ENCODE assay signal across 19 cellular contexts in genomic region chr12:132856581-132856980, GRCh38. TPM values are rescaled to one million over a fixed set of nuclear protein-coding genes. Genes with fewer than 3 reads are reported as not detected.
A peak's percentile ranks its signal among the peaks of the same experiment; 100 is the strongest.
DNase-seq lines count a peak whose midpoint lies in the region; ATAC-seq and TF ChIP-seq lines count a peak whose summit lies in the region.
"Had no signal": no experiment of that assay in that cellular context is flagged by ENCODE, and none has a peak within 500 bp of the region (broad histone marks: within the 10 kb centered on the region; RNA-seq: fewer than 3 reads in every experiment).

No MANE protein-coding gene starts in this region.

- TF ChIP-seq CTCF in nephron progenitor cell (IDR thresholded peaks at IDR 0.05) = no peak

- H3K4me1 ChIP-seq in neuronal stem cell (ENCODE audit: control insufficient read depth in 2 of 2, insufficient read depth in 1 of 2, low read depth in 1 of 2, low read length in 2 of 2) = no peaks in the 10 kb centered on the region
- H3K4me1 ChIP-seq: Caco-2 had no signal

- H3K18ac ChIP-seq in neuronal stem cell (ENCODE audit: low read length) = no peak overlapping the region

- H3K4me1 Mint-ChIP-seq in stimulated activated naive CD8-positive, alpha-beta T cell treated with anti-CD3 and anti-CD28 coated beads, Interleukin-15, amount 100 ng/mL, for 72 hours = no peaks in the 10 kb centered on the region
- no peaks in the 10 kb centered on the region for H3K4me1 Mint-ChIP-seq in nephron progenitor cell
- H3K4me1 Mint-ChIP-seq: B cell had no signal

- no peak overlapping the region for H3K4me2 ChIP-seq in neuronal stem cell (ENCODE audit: insufficient read depth, low read length, poor library complexity, severe bottlenecking)
- H3K4me2 ChIP-seq: BLaER1 treated with 17β-estradiol and CSF1 and Interleukin-3, amounts not matched to agents 10 nM and 100 nM had no signal

- H4K8ac ChIP-seq in neuronal stem cell (ENCODE audit: low read depth, low read length) = no peak overlapping the region

- no peak overlapping the region for H2AK5ac ChIP-seq in neuronal stem cell (ENCODE audit: low read depth, low read length)

- no CpG with 5 or more reads among the region's 17 CpGs for WGBS in neuronal stem cell (ENCODE audit: extremely low coverage in 2 of 2, insufficient read length in 2 of 2, insufficient replicate concordance in 1 of 2), 2 donors

- no peaks in the 10 kb centered on the region for H3K27me3 Mint-ChIP-seq in stimulated activated naive CD8-positive, alpha-beta T cell treated with anti-CD3 and anti-CD28 coated beads, Interleukin-15, amount 100 ng/mL, for 72 hours
- H3K27me3 Mint-ChIP-seq in nephron progenitor cell (ENCODE audit: low read depth, poor library complexity) = no peaks in the 10 kb centered on the region
- H3K27me3 Mint-ChIP-seq: B cell; CD4-positive, alpha-beta T cell had no signal

- DNase-seq in stimulated activated naive CD8-positive, alpha-beta T cell treated with anti-CD3 and anti-CD28 coated beads, Interleukin-15, amount 100 ng/mL, for 72 hours = no peak
- DNase-seq in stimulated activated naive CD8-positive, alpha-beta T cell treated with anti-CD3 and anti-CD28 coated beads, Interleukin-15, Interleukin-2, amounts not matched to agents 100 U/mL and 50 U/mL, for 24 hours = no peak
- no peak for DNase-seq in neuronal stem cell (ENCODE audit: low spot score)
- DNase-seq in nephron progenitor cell = no peak
- DNase-seq in AG08395 (ENCODE audit: low spot score) = no peak
- no peak for DNase-seq in NCI-H82 treated with DMSO at 0.1 percent for 48 hours (lab: John Stamatoyannopoulos, UW; ENCODE audit: unreplicated experiment)
- DNase-seq: 8988T; ACHN; AML-193; Caco-2; Calu3; CD4-positive, alpha-beta T cell; CD8-positive, alpha-beta T cell; DMS79 treated with DMSO at 0.1 percent for 48 hours; GF-D8 had no signal

- no peak overlapping the region for H2BK5ac ChIP-seq in neuronal stem cell (ENCODE audit: low read length)

- H3K27ac Mint-ChIP-seq in stimulated activated naive CD8-positive, alpha-beta T cell treated with anti-CD3 and anti-CD28 coated beads, Interleukin-15, amount 100 ng/mL, for 72 hours = no peak overlapping the region
- H3K27ac Mint-ChIP-seq in nephron progenitor cell = no peak overlapping the region
- H3K27ac Mint-ChIP-seq: B cell; CD4-positive, alpha-beta T cell; CD8-positive, alpha-beta T cell had no signal

- peak overlapping the region; percentile 17 for H3K23ac ChIP-seq in neuronal stem cell (ENCODE audit: low read depth, low read length, poor library complexity)

- no peak overlapping the region for H2BK12ac ChIP-seq in neuronal stem cell (ENCODE audit: low read length)

- peaks cover 4% of the 10 kb centered on the region for H3K79me1 ChIP-seq in neuronal stem cell (ENCODE audit: low read depth, low read length)

- no peak overlapping the region for H3K4me3 Mint-ChIP-seq in stimulated activated naive CD8-positive, alpha-beta T cell treated with anti-CD3 and anti-CD28 coated beads, Interleukin-15, amount 100 ng/mL, for 72 hours
- no peak overlapping the region for H3K4me3 Mint-ChIP-seq in nephron progenitor cell
- H3K4me3 Mint-ChIP-seq: B cell; CD4-positive, alpha-beta T cell; CD8-positive, alpha-beta T cell had no signal

- no peak overlapping the region for H3K4ac ChIP-seq in neuronal stem cell (ENCODE audit: low read length)

- no peak overlapping the region for H3K9ac ChIP-seq in neuronal stem cell (ENCODE audit: low read depth, low read length, poor library complexity)
- H3K9ac ChIP-seq: BLaER1 treated with 17β-estradiol and CSF1 and Interleukin-3, amounts not matched to agents 10 nM and 100 nM had no signal

- H2BK120ac ChIP-seq in neuronal stem cell (ENCODE audit: low read depth, low read length) = no peak overlapping the region

- peaks cover 97% of the 10 kb centered on the region for H3K36me3 ChIP-seq in KOPT-K1 (ENCODE audit: insufficient read depth, low read length)
- peaks cover 44 to 83% of the 10 kb centered on the region in 2 donors for H3K36me3 ChIP-seq in neuronal stem cell (replicated peaks in 1 of 2; ENCODE audit: control insufficient read depth in 2 of 2, insufficient read depth in 2 of 2, low read length in 2 of 2)

- ATAC-seq in stimulated activated naive CD8-positive, alpha-beta T cell treated with anti-CD3 and anti-CD28 coated beads, Interleukin-15, amount 100 ng/mL, for 72 hours = peak; percentile 43
- ATAC-seq in stimulated activated naive CD8-positive, alpha-beta T cell treated with anti-CD3 and anti-CD28 coated beads, Interleukin-15, Interleukin-2, amounts not matched to agents 100 U/mL and 50 U/mL, for 24 hours = no peak
- ATAC-seq: CD8-positive, alpha-beta T cell had no signal

- H3K36me3 Mint-ChIP-seq in nephron progenitor cell (ENCODE audit: low read depth) = peaks cover 52% of the 10 kb centered on the region

- H3K14ac ChIP-seq in neuronal stem cell (ENCODE audit: low read length) = no peak overlapping the region

- H3K27me3 ChIP-seq in neuronal stem cell (ENCODE audit: control insufficient read depth in 3 of 3, insufficient read depth in 3 of 3, low read depth in 1 of 3, low read length in 3 of 3) = no peaks in the 10 kb centered on the region
- H3K27me3 ChIP-seq: BLaER1 treated with 17β-estradiol and CSF1 and Interleukin-3, amounts not matched to agents 10 nM and 100 nM had no signal

- H3K27ac ChIP-seq in KOPT-K1 (ENCODE audit: low read depth, low read length, poor library complexity, severe bottlenecking) (peak overlapping the region; percentile 61), neuronal stem cell (replicated peaks; ENCODE audit: low read length) (no peak overlapping the region)
- H3K27ac ChIP-seq: BLaER1 treated with 17β-estradiol and CSF1 and Interleukin-3, amounts not matched to agents 10 nM and 100 nM; C4-2B had no signal

- no peak overlapping the region for H2AFZ ChIP-seq in neuronal stem cell (ENCODE audit: low read length)

- no peak overlapping the region for H2BK15ac ChIP-seq in neuronal stem cell (ENCODE audit: low read length)

- H3K9me3 ChIP-seq in KOPT-K1 (ENCODE audit: insufficient read depth, low read length, poor library complexity, severe bottlenecking) = peaks cover 5% of the 10 kb centered on the region
- peaks cover 0 to 2% of the 10 kb centered on the region in 2 donors for H3K9me3 ChIP-seq in neuronal stem cell (replicated peaks in 1 of 2; ENCODE audit: control insufficient read depth in 2 of 2, insufficient read depth in 1 of 2, low read depth in 1 of 2, low read length in 2 of 2)
- H3K9me3 ChIP-seq: Caco-2 had no signal

- no peak overlapping the region for H4K91ac ChIP-seq in neuronal stem cell (ENCODE audit: low read depth, low read length, poor library complexity)

- H3K9me3 Mint-ChIP-seq in stimulated activated naive CD8-positive, alpha-beta T cell treated with anti-CD3 and anti-CD28 coated beads, Interleukin-15, amount 100 ng/mL, for 72 hours = no peaks in the 10 kb centered on the region
- no peaks in the 10 kb centered on the region for H3K9me3 Mint-ChIP-seq in nephron progenitor cell
- H3K9me3 Mint-ChIP-seq: CD4-positive, alpha-beta T cell; CD8-positive, alpha-beta T cell had no signal

- H3K4me3 ChIP-seq in neuronal stem cell (ENCODE audit: low read length in 2 of 2) = no peak overlapping the region
- H3K4me3 ChIP-seq: BLaER1 treated with 17β-estradiol and CSF1 and Interleukin-3, amounts not matched to agents 10 nM and 100 nM had no signal

RNA-seq across cellular contexts. Expression of gene GOLGA3, which starts 27.9 kb away (rescaled TPM):
- polyA plus RNA-seq in neuronal stem cell (2013, experiment 1 of 2) = 6.8 TPM
- 7.2 TPM for polyA plus RNA-seq in neuronal stem cell (2013, experiment 2 of 2)

RNA-seq across cellular contexts. Expression of gene CHFR, which starts 30.8 kb away (rescaled TPM):
- polyA plus RNA-seq in neuronal stem cell (2013, experiment 1 of 2) = 18.4 TPM
- 18.0 TPM for polyA plus RNA-seq in neuronal stem cell (2013, experiment 2 of 2)
